10 cellular contexts compared by ENCODE assay signal in the genomic region with DNA sequence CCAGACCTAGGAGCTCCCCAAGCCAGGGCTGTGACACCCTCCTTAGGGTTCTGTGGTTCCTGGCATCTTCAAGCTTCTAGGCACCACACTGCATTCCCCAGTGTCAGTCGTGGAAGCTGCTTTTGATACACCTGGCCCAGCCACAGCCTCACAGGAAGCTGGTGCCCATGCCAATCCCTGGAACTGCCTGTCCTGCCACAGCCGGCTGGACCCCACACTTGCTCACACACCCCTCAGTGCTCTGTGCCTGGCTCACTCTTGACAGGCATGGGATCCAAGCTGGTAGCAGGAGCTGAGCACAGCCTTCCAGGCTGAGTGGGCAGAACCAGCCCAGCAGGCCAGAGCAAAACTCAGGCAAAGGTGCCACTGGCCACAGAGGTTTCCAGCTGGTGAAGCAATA. TPM values are rescaled to one million over a fixed set of nuclear protein-coding genes. Genes with fewer than 3 reads are reported as not detected.
"Had no signal": no experiment of that assay in that cellular context is flagged by ENCODE, and none has a peak within 500 bp of the region (broad histone marks: within the 10 kb centered on the region; RNA-seq: fewer than 3 reads in every experiment).

No MANE protein-coding gene starts in this region.

- H3K4me3 Mint-ChIP-seq: HFFc6 had no signal

- H3K4me3 ChIP-seq: GM23248, HAP-1 had no signal

- H3K9ac ChIP-seq: GM23248 had no signal

- H3K27ac ChIP-seq: GM23248 had no signal

- H3K36me3 ChIP-seq: HAP-1 had no signal

- H3K9me3 Mint-ChIP-seq: HFFc6 had no signal

- ATAC-seq: HCT116 had no signal

- H3K9me3 ChIP-seq: HAP-1 had no signal

- H2AFZ ChIP-seq: GM23248 had no signal

- FAIRE-seq: HTR-8/SVneo had no signal

- DNase-seq: GM23248, GOT3, H7, HFFc6, IMR-90 had no signal

- H3K27ac Mint-ChIP-seq: HFFc6 had no signal

RNA-seq across cellular contexts. Expression of gene LRRC72, which starts 21.8 kb away (rescaled TPM):
- total RNA-seq: GM23248, H4, H7, HFFc6, HT-29, IMR-90 had no signal
- polyA plus RNA-seq: GM23248, IMR-90 had no signal
